ENCODE assay signal across 8 cellular contexts in the genomic region with DNA sequence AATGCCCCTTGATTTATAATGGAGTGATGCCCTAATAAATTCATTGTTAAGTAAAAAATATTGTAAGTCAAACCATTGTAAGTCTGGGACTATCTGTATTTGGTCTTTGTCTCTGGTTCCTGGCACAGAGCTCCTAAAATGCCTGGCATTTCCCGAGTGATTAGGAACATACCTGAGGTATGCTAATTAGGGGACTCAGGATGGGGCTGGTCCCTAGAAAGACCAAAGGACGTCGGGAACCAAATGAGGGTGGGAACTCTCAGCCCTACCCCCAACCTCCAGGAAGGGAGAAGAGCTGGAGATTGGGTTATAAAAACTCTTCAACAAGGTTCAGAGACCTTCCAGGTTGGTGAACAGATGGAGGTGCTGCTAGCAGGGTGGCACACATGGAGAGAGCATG.
"Had no signal": no experiment of that assay in that cellular context is flagged by ENCODE, and none has a peak within 500 bp of the region (broad histone marks: within the 10 kb centered on the region; RNA-seq: fewer than 3 reads in every experiment).

No MANE protein-coding gene starts in this region.

- DNase-seq: H7, HFFc6, IMR-90 had no signal

- H3K4me1 ChIP-seq: HAP-1 had no signal

- ATAC-seq: GM23338, HCT116, K562 had no signal

- H3K36me3 ChIP-seq: HAP-1 had no signal

- H2AFZ ChIP-seq: GM23338 had no signal

- H3K4me2 ChIP-seq: GM23338 had no signal

- FAIRE-seq: HTR-8/SVneo, K562 had no signal

- H3K4me3 ChIP-seq: GM23338, HAP-1, K562 had no signal

- H3K9me3 ChIP-seq: HAP-1 had no signal
